ENCODE assay signal across 1 cellular context in the genomic region with DNA sequence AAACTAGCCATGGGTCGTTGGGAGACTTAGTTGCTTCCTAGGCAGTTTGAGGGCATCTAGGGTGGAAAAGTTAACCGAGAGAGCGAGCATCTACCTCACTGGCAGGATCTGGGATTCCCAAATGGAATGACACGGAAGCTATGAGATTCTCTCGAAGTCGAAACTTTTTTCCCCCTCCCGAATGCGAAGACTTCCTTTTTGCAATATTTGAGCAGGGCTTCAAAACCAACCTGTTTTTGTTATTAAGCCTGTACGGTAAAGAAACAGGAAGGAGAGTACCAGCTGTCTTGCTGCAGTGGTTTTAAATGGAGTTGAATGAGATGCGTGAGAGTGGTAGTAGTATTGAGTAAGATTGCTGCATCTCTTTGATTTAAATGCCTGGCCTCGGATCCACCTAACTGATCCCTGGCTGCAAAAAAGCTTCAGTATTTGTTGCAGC.
TF ChIP-seq lines count a peak whose summit lies in the region.

No MANE protein-coding gene starts in this region.

TF ChIP-seq in HepG2, 621 proteins besides CTCF, POLR2A, EP300 and RAD21 (continued from another document and continues in another):
- TF ChIP-seq ZBTB49 (CRISPR knock-in tag; IDR thresholded peaks at IDR 0.05; ENCODE audit: borderline replicate concordance) (no peak), GZF1 (CRISPR knock-in tag; IDR thresholded peaks at IDR 0.05) (no peak), ATM (IDR thresholded peaks at IDR 0.05; ENCODE audit: borderline replicate concordance) (no peak), ZNF333 (CRISPR knock-in tag; IDR thresholded peaks at IDR 0.05; ENCODE audit: borderline replicate concordance) (no peak), ZBTB14 (CRISPR knock-in tag; IDR thresholded peaks at IDR 0.05) (no peak), ZNF331 (CRISPR knock-in tag; IDR thresholded peaks at IDR 0.05) (no peak), HMGA1 (CRISPR knock-in tag; conservative IDR thresholded peaks at IDR 0.05) (no peak), POLR2AphosphoS2 (IDR thresholded peaks at IDR 0.05; ENCODE audit: low read depth, low read length) (no peak), ZNF33B (CRISPR knock-in tag; IDR thresholded peaks at IDR 0.05) (0 out of 2 replicates have a peak, but pooled peaks have one; percentile 53), ZFP90 (CRISPR knock-in tag; IDR thresholded peaks at IDR 0.05; ENCODE audit: borderline replicate concordance) (no peak), KDM6A (CRISPR knock-in tag; IDR thresholded peaks at IDR 0.05; ENCODE audit: low read depth) (no peak), SMAD1 (CRISPR knock-in tag; IDR thresholded peaks at IDR 0.05; ENCODE audit: borderline replicate concordance, low read depth) (no peak), TEAD2 (CRISPR knock-in tag; IDR thresholded peaks at IDR 0.05) (no peak), YY1 (IDR thresholded peaks at IDR 0.05; ENCODE audit: insufficient read depth, insufficient replicate concordance, low read depth, low read length) (no peak), BORCS8-MEF2B (CRISPR knock-in tag; IDR thresholded peaks at IDR 0.05) (no peak), HNRNPL (IDR thresholded peaks at IDR 0.05; ENCODE audit: low read depth, low read length) (no peak), PRMT3 (CRISPR knock-in tag; IDR thresholded peaks at IDR 0.05; ENCODE audit: borderline replicate concordance, low read depth) (no peak), ATF7 (IDR thresholded peaks at IDR 0.05) (no peak), ATF7 (CRISPR knock-in tag; IDR thresholded peaks at IDR 0.05) (no peak), ZSCAN30 (CRISPR knock-in tag; IDR thresholded peaks at IDR 0.05) (no peak), E2F2 (CRISPR knock-in tag; IDR thresholded peaks at IDR 0.05; ENCODE audit: borderline replicate concordance) (no peak), ZNF530 (CRISPR knock-in tag; IDR thresholded peaks at IDR 0.05; ENCODE audit: low read depth) (no peak), SKIL (CRISPR knock-in tag; IDR thresholded peaks at IDR 0.05; ENCODE audit: borderline replicate concordance) (no peak), ZNF460 (CRISPR knock-in tag; IDR thresholded peaks at IDR 0.05; ENCODE audit: borderline replicate concordance) (no peak), ZNF10 (CRISPR knock-in tag; IDR thresholded peaks at IDR 0.05; ENCODE audit: borderline replicate concordance, low read depth) (no peak), HIC2 (CRISPR knock-in tag; IDR thresholded peaks at IDR 0.05; ENCODE audit: low read depth) (no peak), ZMYM4 (CRISPR knock-in tag; IDR thresholded peaks at IDR 0.05) (no peak), GPN1 (CRISPR knock-in tag; IDR thresholded peaks at IDR 0.05; ENCODE audit: borderline replicate concordance) (no peak)
- TF ChIP-seq, protein P1, sequence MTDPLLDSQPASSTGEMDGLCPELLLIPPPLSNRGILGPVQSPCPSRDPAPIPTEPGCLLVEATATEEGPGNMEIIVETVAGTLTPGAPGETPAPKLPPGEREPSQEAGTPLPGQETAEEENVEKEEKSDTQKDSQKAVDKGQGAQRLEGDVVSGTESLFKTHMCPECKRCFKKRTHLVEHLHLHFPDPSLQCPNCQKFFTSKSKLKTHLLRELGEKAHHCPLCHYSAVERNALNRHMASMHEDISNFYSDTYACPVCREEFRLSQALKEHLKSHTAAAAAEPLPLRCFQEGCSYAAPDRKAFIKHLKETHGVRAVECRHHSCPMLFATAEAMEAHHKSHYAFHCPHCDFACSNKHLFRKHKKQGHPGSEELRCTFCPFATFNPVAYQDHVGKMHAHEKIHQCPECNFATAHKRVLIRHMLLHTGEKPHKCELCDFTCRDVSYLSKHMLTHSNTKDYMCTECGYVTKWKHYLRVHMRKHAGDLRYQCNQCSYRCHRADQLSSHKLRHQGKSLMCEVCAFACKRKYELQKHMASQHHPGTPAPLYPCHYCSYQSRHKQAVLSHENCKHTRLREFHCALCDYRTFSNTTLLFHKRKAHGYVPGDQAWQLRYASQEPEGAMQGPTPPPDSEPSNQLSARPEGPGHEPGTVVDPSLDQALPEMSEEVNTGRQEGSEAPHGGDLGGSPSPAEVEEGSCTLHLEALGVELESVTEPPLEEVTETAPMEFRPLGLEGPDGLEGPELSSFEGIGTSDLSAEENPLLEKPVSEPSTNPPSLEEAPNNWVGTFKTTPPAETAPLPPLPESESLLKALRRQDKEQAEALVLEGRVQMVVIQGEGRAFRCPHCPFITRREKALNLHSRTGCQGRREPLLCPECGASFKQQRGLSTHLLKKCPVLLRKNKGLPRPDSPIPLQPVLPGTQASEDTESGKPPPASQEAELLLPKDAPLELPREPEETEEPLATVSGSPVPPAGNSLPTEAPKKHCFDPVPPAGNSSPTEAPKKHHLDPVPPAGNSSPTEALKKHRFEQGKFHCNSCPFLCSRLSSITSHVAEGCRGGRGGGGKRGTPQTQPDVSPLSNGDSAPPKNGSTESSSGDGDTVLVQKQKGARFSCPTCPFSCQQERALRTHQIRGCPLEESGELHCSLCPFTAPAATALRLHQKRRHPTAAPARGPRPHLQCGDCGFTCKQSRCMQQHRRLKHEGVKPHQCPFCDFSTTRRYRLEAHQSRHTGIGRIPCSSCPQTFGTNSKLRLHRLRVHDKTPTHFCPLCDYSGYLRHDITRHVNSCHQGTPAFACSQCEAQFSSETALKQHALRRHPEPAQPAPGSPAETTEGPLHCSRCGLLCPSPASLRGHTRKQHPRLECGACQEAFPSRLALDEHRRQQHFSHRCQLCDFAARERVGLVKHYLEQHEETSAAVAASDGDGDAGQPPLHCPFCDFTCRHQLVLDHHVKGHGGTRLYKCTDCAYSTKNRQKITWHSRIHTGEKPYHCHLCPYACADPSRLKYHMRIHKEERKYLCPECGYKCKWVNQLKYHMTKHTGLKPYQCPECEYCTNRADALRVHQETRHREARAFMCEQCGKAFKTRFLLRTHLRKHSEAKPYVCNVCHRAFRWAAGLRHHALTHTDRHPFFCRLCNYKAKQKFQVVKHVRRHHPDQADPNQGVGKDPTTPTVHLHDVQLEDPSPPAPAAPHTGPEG (CRISPR knock-in tag; IDR thresholded peaks at IDR 0.05), result peak; percentile 68; the same call in 1 of the 2 replicates
- TF ChIP-seq, protein P2, sequence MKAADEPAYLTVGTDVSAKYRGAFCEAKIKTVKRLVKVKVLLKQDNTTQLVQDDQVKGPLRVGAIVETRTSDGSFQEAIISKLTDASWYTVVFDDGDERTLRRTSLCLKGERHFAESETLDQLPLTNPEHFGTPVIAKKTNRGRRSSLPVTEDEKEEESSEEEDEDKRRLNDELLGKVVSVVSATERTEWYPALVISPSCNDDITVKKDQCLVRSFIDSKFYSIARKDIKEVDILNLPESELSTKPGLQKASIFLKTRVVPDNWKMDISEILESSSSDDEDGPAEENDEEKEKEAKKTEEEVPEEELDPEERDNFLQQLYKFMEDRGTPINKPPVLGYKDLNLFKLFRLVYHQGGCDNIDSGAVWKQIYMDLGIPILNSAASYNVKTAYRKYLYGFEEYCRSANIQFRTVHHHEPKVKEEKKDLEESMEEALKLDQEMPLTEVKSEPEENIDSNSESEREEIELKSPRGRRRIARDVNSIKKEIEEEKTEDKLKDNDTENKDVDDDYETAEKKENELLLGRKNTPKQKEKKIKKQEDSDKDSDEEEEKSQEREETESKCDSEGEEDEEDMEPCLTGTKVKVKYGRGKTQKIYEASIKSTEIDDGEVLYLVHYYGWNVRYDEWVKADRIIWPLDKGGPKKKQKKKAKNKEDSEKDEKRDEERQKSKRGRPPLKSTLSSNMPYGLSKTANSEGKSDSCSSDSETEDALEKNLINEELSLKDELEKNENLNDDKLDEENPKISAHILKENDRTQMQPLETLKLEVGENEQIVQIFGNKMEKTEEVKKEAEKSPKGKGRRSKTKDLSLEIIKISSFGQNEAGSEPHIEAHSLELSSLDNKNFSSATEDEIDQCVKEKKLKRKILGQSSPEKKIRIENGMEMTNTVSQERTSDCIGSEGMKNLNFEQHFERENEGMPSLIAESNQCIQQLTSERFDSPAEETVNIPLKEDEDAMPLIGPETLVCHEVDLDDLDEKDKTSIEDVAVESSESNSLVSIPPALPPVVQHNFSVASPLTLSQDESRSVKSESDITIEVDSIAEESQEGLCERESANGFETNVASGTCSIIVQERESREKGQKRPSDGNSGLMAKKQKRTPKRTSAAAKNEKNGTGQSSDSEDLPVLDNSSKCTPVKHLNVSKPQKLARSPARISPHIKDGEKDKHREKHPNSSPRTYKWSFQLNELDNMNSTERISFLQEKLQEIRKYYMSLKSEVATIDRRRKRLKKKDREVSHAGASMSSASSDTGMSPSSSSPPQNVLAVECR (CRISPR knock-in tag; IDR thresholded peaks at IDR 0.05; ENCODE audit: borderline replicate concordance), result no peak
- TF ChIP-seq, protein P3, sequence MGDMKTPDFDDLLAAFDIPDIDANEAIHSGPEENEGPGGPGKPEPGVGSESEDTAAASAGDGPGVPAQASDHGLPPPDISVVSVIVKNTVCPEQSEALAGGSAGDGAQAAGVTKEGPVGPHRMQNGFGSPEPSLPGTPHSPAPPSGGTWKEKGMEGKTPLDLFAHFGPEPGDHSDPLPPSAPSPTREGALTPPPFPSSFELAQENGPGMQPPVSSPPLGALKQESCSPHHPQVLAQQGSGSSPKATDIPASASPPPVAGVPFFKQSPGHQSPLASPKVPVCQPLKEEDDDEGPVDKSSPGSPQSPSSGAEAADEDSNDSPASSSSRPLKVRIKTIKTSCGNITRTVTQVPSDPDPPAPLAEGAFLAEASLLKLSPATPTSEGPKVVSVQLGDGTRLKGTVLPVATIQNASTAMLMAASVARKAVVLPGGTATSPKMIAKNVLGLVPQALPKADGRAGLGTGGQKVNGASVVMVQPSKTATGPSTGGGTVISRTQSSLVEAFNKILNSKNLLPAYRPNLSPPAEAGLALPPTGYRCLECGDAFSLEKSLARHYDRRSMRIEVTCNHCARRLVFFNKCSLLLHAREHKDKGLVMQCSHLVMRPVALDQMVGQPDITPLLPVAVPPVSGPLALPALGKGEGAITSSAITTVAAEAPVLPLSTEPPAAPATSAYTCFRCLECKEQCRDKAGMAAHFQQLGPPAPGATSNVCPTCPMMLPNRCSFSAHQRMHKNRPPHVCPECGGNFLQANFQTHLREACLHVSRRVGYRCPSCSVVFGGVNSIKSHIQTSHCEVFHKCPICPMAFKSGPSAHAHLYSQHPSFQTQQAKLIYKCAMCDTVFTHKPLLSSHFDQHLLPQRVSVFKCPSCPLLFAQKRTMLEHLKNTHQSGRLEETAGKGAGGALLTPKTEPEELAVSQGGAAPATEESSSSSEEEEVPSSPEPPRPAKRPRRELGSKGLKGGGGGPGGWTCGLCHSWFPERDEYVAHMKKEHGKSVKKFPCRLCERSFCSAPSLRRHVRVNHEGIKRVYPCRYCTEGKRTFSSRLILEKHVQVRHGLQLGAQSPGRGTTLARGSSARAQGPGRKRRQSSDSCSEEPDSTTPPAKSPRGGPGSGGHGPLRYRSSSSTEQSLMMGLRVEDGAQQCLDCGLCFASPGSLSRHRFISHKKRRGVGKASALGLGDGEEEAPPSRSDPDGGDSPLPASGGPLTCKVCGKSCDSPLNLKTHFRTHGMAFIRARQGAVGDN (CRISPR knock-in tag; IDR thresholded peaks at IDR 0.05), result no peak
